23 cellular contexts compared by ENCODE assay signal in the genomic region with DNA sequence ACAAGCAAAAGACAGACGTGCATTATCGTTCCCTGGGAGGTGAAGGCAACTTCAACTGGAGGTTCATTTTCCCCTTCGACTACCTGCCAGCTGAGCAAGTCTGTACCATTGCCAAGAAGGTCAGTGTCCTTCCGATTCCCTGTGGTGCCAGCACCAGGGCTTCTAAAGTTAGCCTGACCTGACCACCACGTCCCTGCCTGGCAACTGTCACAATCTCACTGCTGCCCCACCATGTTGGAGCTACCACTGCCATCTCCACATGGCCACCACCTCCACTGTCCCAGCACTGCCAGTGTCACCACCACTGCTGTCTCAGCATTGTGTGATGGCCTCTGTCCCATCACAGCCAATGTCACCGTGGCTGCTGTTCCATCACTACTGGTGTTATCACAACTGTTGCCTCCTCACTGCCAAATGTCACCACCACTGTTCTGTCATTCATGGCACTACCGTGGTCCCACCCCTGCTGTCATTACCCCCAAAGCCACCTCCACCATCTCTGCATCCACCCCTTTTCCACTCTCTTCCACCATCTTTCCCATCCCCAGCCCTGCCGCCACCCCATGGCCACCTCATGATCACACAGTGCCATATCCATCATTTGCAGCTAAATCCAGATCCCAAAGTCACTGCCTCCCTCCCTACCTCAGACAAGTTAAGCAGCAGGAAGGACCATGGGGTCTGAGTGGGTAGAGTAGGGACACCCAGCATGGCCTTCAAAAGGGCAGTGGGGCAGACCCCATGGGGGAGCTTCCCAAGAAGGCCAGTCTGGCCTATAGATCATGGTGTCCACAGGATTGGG.
A peak's percentile ranks its signal among the peaks of the same experiment; 100 is the strongest.
DNase-seq lines count a peak whose midpoint lies in the region; ATAC-seq, FAIRE-seq and TF ChIP-seq lines count a peak whose summit lies in the region.
"Had no signal": no experiment of that assay in that cellular context is flagged by ENCODE, and none has a peak within 500 bp of the region (broad histone marks: within the 10 kb centered on the region; RNA-seq: fewer than 3 reads in every experiment).

No MANE protein-coding gene starts in this region.

- no peak overlapping the region for H3K4me2 ChIP-seq in SK-N-SH

- CTCF ChIA-PET in SK-N-SH (lab: Yijun Ruan, JAX) = no interaction called here

- POLR2A ChIA-PET in SK-N-SH (lab: Yijun Ruan, JAX) = interaction anchor here (0.6 kb wide), 1 partner anchor 19 kb away, joined by 3 read pairs; no protein-coding TSS in a partner anchor

- peak; percentile 81 for FAIRE-seq in bronchial epithelial cell (lab: Jason Lieb, UNC)
- FAIRE-seq: colon had no signal

- no peak overlapping the region for H2AFZ ChIP-seq in SK-N-SH (ENCODE audit: low read depth)

- H3K27ac ChIP-seq in SK-N-SH (ENCODE audit: low read depth in 2 of 2, low read length in 1 of 2) (no peak overlapping the region), lung (ENCODE audit: low read depth in 1 of 2, low read length in 1 of 2) (no peak overlapping the region), spleen (no peak overlapping the region)
- H3K27ac ChIP-seq: 22Rv1, brain microvascular endothelial cell had no signal

- no peaks in the 10 kb centered on the region for H3K4me1 ChIP-seq in SK-N-SH (ENCODE audit: control insufficient read depth in 1 of 2, insufficient read depth in 2 of 2, low read depth in 1 of 2, low read length in 1 of 2)
- H3K4me1 ChIP-seq in lung (ENCODE audit: control insufficient read depth in 2 of 2, insufficient read depth in 2 of 2, low read length in 2 of 2) = no peaks in the 10 kb centered on the region
- H3K4me1 ChIP-seq in spleen = peaks cover 0 to 19% (median 5%) of the 10 kb centered on the region in 6 donors

- no peaks in the 10 kb centered on the region for H3K9me3 ChIP-seq in SK-N-SH
- H3K9me3 ChIP-seq in lung (ENCODE audit: control insufficient read depth in 2 of 2, insufficient read depth in 1 of 2, low read length in 1 of 2) = peaks cover 0 to 3% of the 10 kb centered on the region in 2 donors
- no peaks in the 10 kb centered on the region for H3K9me3 ChIP-seq in spleen

- no peak for TF ChIP-seq EP300 in SK-N-SH (IDR thresholded peaks at IDR 0.05; ENCODE audit: borderline replicate concordance in 1 of 2, low read depth in 1 of 2, low read length in 1 of 2)

- H3K4me3 ChIP-seq in SK-N-SH (ENCODE audit: low read depth in 2 of 2, low read length in 1 of 2) = no peak overlapping the region
- no peak overlapping the region for H3K4me3 ChIP-seq in bronchial epithelial cell (ENCODE audit: low read depth, low read length)
- H3K4me3 ChIP-seq in lung = no peak overlapping the region
- H3K4me3 ChIP-seq in spleen = no peak overlapping the region

- no peaks in the 10 kb centered on the region for H3F3A ChIP-seq in SK-N-SH (replicated peaks; ENCODE audit: insufficient read depth)

- no peaks in the 10 kb centered on the region for H4K20me1 ChIP-seq in SK-N-SH (ENCODE audit: insufficient read depth)

- H3K9ac ChIP-seq in SK-N-SH = no peak overlapping the region

- H3K9me2 ChIP-seq in SK-N-SH = no peaks in the 10 kb centered on the region

- WGBS in SK-N-SH (ENCODE audit: low lambda C conversion rate) = 64% methylated on average over 8 of the region's 8 CpGs
- WGBS in lung, 2 donors = 95 to 98% methylated on average over 8 of the region's 8 CpGs
- 86 to 93% (median 92%) methylated on average over 7 to 8 of the region's 8 CpGs for WGBS in spleen, 5 donors

- H3K79me2 ChIP-seq in SK-N-SH (ENCODE audit: insufficient read depth) = no peaks in the 10 kb centered on the region

- DNase-seq in SK-N-SH (peak; percentile 10), bronchial epithelial cell (ENCODE audit: low read depth) (no peak), lung (ENCODE audit: low spot score) (peak; percentile 22), spleen (peak; percentile 51), iPS-NIHi7 (ENCODE audit: extremely low spot score) (no peak), NCI-H1417 treated with DMSO at 0.1 percent for 48 hours (lab: John Stamatoyannopoulos, UW) (no peak)
- no peak for DNase-seq in stimulated activated CD4-positive, alpha-beta T cell treated with anti-CD3 and anti-CD28 coated beads, Interleukin-4, amount 100 ng/mL, for 4 hours
- DNase-seq: activated CD4-positive, alpha-beta T cell treated with anti-CD3 and anti-CD28 coated beads for 4 hours; activated naive CD4-positive, alpha-beta T cell treated with anti-CD3 and anti-CD28 coated beads for 36 hours; amniotic stem cell; brain microvascular endothelial cell; Calu3; DND-41; effector memory CD4-positive, alpha-beta T cell; Kasumi-1; mesenchymal stem cell; NCI-H146; NCI-H446 treated with DMSO at 0.1 percent for 48 hours; substantia nigra had no signal

- TF ChIP-seq CTCF in SK-N-SH (IDR thresholded peaks at IDR 0.05) (no peak), bronchial epithelial cell (IDR thresholded peaks at IDR 0.05; ENCODE audit: insufficient read depth, low read length, severe bottlenecking) (no peak), lung (IDR thresholded peaks at IDR 0.05; ENCODE audit: control extremely low read depth, extremely low read depth) (no peak), spleen (IDR thresholded peaks at IDR 0.05 in 8 of 11, conservative IDR thresholded peaks at IDR 0.05 in 3 of 11) (no peak)

- TF ChIP-seq POLR2A in spleen (IDR thresholded peaks at IDR 0.05) = no peak

- no peak for TF ChIP-seq RAD21 in SK-N-SH (IDR thresholded peaks at IDR 0.05; ENCODE audit: low read length)

- H3K36me3 ChIP-seq in SK-N-SH (replicated peaks in 1 of 2; ENCODE audit: control insufficient read depth in 1 of 2, insufficient read depth in 2 of 2, low read length in 1 of 2) = no peaks in the 10 kb centered on the region
- H3K36me3 ChIP-seq in bronchial epithelial cell (ENCODE audit: control insufficient read depth, insufficient read depth, low read length) = no peaks in the 10 kb centered on the region
- peaks cover 3 to 22% of the 10 kb centered on the region in 2 donors for H3K36me3 ChIP-seq in lung (ENCODE audit: control insufficient read depth in 2 of 2, insufficient read depth in 2 of 2, low read length in 2 of 2)
- peaks cover 0 to 100% (median 32%) of the 10 kb centered on the region in 6 donors for H3K36me3 ChIP-seq in spleen

- H3K27me3 ChIP-seq in SK-N-SH (ENCODE audit: insufficient read depth) (no peaks in the 10 kb centered on the region; the same call in 1 of the 2 replicates), bronchial epithelial cell (ENCODE audit: control insufficient read depth, insufficient read depth, low read length) (no peaks in the 10 kb centered on the region), lung (ENCODE audit: control insufficient read depth, insufficient read depth) (no peaks in the 10 kb centered on the region), spleen (replicated peaks in 1 of 7) (no peaks in the 10 kb centered on the region)
- H3K27me3 ChIP-seq: brain microvascular endothelial cell had no signal

- no peak for ATAC-seq in SK-N-SH treated with all-trans-retinoic acid at 6 μM for 48 hours
- no peak for ATAC-seq in lung (ENCODE audit: insufficient read depth, low FRiP score)
- ATAC-seq: stimulated activated effector memory CD8-positive, alpha-beta T cell treated with anti-CD3 and anti-CD28 coated beads, Interleukin-12 subunit alpha, Interleukin-12 subunit beta, amount 100 ng/mL, for 72 hours had no signal

- intact Hi-C loops in spleen (cut with DNase I; ENCODE audit: low total_unique reads) = no loop called here

TF ChIP-seq in SK-N-SH, 30 proteins besides CTCF, POLR2A, EP300 and RAD21:
- TF ChIP-seq FOXJ3 (CRISPR knock-in tag; IDR thresholded peaks at IDR 0.05) = no peak
TF ChIP-seq in SK-N-SH: peak in this region for 0.

TF ChIP-seq in SK-N-SH treated with all-trans-retinoic acid at 6 μM for 48 hours, 23 proteins besides CTCF, POLR2A, EP300 and RAD21:
- TF ChIP-seq PPARA (CRISPR knock-in tag; IDR thresholded peaks at IDR 0.05; ENCODE audit: borderline replicate concordance) (no peak), OSR1 (CRISPR knock-in tag; IDR thresholded peaks at IDR 0.05) (no peak)
- TF ChIP-seq, protein P1, sequence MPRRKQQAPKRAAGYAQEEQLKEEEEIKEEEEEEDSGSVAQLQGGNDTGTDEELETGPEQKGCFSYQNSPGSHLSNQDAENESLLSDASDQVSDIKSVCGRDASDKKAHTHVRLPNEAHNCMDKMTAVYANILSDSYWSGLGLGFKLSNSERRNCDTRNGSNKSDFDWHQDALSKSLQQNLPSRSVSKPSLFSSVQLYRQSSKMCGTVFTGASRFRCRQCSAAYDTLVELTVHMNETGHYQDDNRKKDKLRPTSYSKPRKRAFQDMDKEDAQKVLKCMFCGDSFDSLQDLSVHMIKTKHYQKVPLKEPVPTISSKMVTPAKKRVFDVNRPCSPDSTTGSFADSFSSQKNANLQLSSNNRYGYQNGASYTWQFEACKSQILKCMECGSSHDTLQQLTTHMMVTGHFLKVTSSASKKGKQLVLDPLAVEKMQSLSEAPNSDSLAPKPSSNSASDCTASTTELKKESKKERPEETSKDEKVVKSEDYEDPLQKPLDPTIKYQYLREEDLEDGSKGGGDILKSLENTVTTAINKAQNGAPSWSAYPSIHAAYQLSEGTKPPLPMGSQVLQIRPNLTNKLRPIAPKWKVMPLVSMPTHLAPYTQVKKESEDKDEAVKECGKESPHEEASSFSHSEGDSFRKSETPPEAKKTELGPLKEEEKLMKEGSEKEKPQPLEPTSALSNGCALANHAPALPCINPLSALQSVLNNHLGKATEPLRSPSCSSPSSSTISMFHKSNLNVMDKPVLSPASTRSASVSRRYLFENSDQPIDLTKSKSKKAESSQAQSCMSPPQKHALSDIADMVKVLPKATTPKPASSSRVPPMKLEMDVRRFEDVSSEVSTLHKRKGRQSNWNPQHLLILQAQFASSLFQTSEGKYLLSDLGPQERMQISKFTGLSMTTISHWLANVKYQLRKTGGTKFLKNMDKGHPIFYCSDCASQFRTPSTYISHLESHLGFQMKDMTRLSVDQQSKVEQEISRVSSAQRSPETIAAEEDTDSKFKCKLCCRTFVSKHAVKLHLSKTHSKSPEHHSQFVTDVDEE (CRISPR knock-in tag; IDR thresholded peaks at IDR 0.05) = no peak
- TF ChIP-seq, protein P2, sequence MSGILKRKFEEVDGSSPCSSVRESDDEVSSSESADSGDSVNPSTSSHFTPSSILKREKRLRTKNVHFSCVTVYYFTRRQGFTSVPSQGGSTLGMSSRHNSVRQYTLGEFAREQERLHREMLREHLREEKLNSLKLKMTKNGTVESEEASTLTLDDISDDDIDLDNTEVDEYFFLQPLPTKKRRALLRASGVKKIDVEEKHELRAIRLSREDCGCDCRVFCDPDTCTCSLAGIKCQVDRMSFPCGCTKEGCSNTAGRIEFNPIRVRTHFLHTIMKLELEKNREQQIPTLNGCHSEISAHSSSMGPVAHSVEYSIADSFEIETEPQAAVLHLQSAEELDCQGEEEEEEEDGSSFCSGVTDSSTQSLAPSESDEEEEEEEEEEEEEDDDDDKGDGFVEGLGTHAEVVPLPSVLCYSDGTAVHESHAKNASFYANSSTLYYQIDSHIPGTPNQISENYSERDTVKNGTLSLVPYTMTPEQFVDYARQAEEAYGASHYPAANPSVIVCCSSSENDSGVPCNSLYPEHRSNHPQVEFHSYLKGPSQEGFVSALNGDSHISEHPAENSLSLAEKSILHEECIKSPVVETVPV (CRISPR knock-in tag; IDR thresholded peaks at IDR 0.05) = no peak
TF ChIP-seq in SK-N-SH treated with all-trans-retinoic acid at 6 μM for 48 hours: peak in this region for 0.

Comparison
In these comparisons a context has a peak if more than half of its experiments do, and no peak if none do; other contexts are left out.
1. DNase-seq: peak in SK-N-SH (single experiment), lung (single experiment) and spleen (single experiment); none in bronchial epithelial cell (single experiment), iPS-NIHi7 (single experiment), NCI-H1417 treated with DMSO at 0.1 percent for 48 hours (single experiment) and stimulated activated CD4-positive, alpha-beta T cell treated with anti-CD3 and anti-CD28 coated beads, Interleukin-4, amount 100 ng/mL, for 4 hours (0 of 2).